In the genomic region with DNA sequence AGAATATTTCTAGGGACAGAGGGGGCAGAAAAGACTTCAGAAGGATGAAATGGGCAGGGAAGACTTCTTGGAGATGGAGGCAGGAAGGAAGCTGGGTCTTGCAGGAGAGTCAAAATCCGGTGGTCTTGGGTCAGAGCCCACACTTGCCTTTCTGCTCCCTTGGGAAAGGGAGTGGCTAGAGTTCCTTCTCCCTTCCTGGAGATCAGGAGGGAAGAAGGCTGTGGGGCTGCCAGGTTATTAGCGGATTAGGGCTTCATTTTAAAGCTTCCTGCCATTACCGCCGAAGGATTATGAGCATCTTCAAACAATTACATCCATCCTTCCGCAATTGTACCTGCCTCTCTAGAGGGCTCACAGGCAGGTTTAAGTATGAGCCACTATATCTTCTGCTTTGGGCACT, we compare ENCODE assay signal across 19 cellular contexts. TPM values are rescaled to one million over a fixed set of nuclear protein-coding genes. Genes with fewer than 3 reads are reported as not detected.
DNase-seq lines count a peak whose midpoint lies in the region; ATAC-seq and TF ChIP-seq lines count a peak whose summit lies in the region.
"Had no signal": no experiment of that assay in that cellular context is flagged by ENCODE, and none has a peak within 500 bp of the region (broad histone marks: within the 10 kb centered on the region; RNA-seq: fewer than 3 reads in every experiment).

No MANE protein-coding gene starts in this region.

- peaks cover 91% of the 10 kb centered on the region for H3K4me1 ChIP-seq in BLaER1
- peaks cover 14% of the 10 kb centered on the region for H3K4me1 ChIP-seq in parathyroid adenoma
- peaks cover 0 to 47% (median 10%) of the 10 kb centered on the region in 4 donors for H3K4me1 ChIP-seq in Peyer's patch

- H3K4me2 ChIP-seq in BLaER1 (peak overlapping the region; percentile 88), parathyroid adenoma (ENCODE audit: low read length) (no peak overlapping the region)
- H3K4me2 ChIP-seq: GM23338 had no signal

- H4K20me1 ChIP-seq in BLaER1: no peaks in the 10 kb centered on the region

- H3K27me3 ChIP-seq in BLaER1: no peaks in the 10 kb centered on the region
- no peaks in the 10 kb centered on the region for H3K27me3 ChIP-seq in parathyroid adenoma (ENCODE audit: control insufficient read depth, insufficient read depth, low read length)
- no peaks in the 10 kb centered on the region for H3K27me3 ChIP-seq in Peyer's patch
- H3K27me3 ChIP-seq: SJCRH30 had no signal

- POLR2A ChIA-PET in HEK293T (lab: Yijun Ruan, JAX): no interaction called here

- no peaks in the 10 kb centered on the region for H3K36me3 ChIP-seq in BLaER1
- no peaks in the 10 kb centered on the region for H3K36me3 ChIP-seq in parathyroid adenoma (ENCODE audit: control insufficient read depth, insufficient read depth, low read length)
- peaks cover 0 to 12% (median 0%) of the 10 kb centered on the region in 3 donors for H3K36me3 ChIP-seq in Peyer's patch
- H3K36me3 ChIP-seq: SJCRH30 had no signal

- peaks cover 15% of the 10 kb centered on the region for H3K79me2 ChIP-seq in parathyroid adenoma

- DNase-seq in NCI-H524 treated with DMSO at 0.1 percent for 48 hours (lab: John Stamatoyannopoulos, UW): peak; percentile 41
- DNase-seq in coronary artery (ENCODE audit: low spot score): no peak
- no peak for DNase-seq in HEK293T (ENCODE audit: extremely low spot score)
- no peak for DNase-seq in Peyer's patch
- no peak for DNase-seq in NCI-H2029 (lab: John Stamatoyannopoulos, UW)
- DNase-seq: AML-193; CD4-positive, alpha-beta memory T cell; KBM-7; NCI-H1048; NCI-H146; NCI-H345; NCI-H774; SJCRH30 had no signal

- TF ChIP-seq CTCF in coronary artery (IDR thresholded peaks at IDR 0.05) (no peak), parathyroid adenoma (IDR thresholded peaks at IDR 0.05) (no peak), Peyer's patch (IDR thresholded peaks at IDR 0.05) (no peak)

- H2AFZ ChIP-seq in parathyroid adenoma: no peak overlapping the region
- H2AFZ ChIP-seq: GM23338 had no signal

- no peak for ATAC-seq in HG03521 (IDR thresholded peaks at IDR 0.05; ENCODE audit: unreplicated experiment)
- ATAC-seq: GM23338 had no signal

- CTCF ChIA-PET in HEK293T (lab: Yijun Ruan, JAX): no interaction called here

- TF ChIP-seq POLR2A in Peyer's patch (IDR thresholded peaks at IDR 0.05): no peak

- H3K9ac ChIP-seq in BLaER1: no peak overlapping the region
- H3K9ac ChIP-seq in parathyroid adenoma: no peak overlapping the region

- H3K9me3 ChIP-seq in BLaER1 (no peaks in the 10 kb centered on the region), parathyroid adenoma (ENCODE audit: control insufficient read depth, low read length) (no peaks in the 10 kb centered on the region), Peyer's patch (no peaks in the 10 kb centered on the region)
- H3K9me3 ChIP-seq: SJCRH30 had no signal

- H3K27ac ChIP-seq in BLaER1 (no peak overlapping the region), coronary artery (peak overlapping the region; percentile 49 to 100), parathyroid adenoma (peak overlapping the region; percentile 36), Peyer's patch (peak overlapping the region in 1 of 4 donors; percentile 13)
- H3K27ac ChIP-seq: HL-60, SJCRH30 had no signal

- no peak overlapping the region for H3K4me3 ChIP-seq in BLaER1
- no peak overlapping the region for H3K4me3 ChIP-seq in coronary artery
- H3K4me3 ChIP-seq in parathyroid adenoma (ENCODE audit: low read depth, low read length): no peak overlapping the region
- no peak overlapping the region for H3K4me3 ChIP-seq in Peyer's patch
- H3K4me3 ChIP-seq: GM23338, SJCRH30 had no signal

TF ChIP-seq in HEK293T, 16 proteins besides CTCF, POLR2A, EP300 and RAD21:
- TF ChIP-seq SUZ12 (IDR thresholded peaks at IDR 0.05) (no peak), ARNT (IDR thresholded peaks at IDR 0.05) (no peak), FOXA1 (IDR thresholded peaks at IDR 0.05) (no peak), LEF1 (IDR thresholded peaks at IDR 0.05; ENCODE audit: borderline replicate concordance) (no peak), L3MBTL2 (conservative IDR thresholded peaks at IDR 0.05) (no peak), HDGF (IDR thresholded peaks at IDR 0.05; ENCODE audit: borderline replicate concordance) (no peak), SP1 (IDR thresholded peaks at IDR 0.05) (no peak)

RNA-seq across cellular contexts. Expression of a gene that starts 19.2 kb away (rescaled TPM):
- total RNA-seq in Peyer's patch: 10 to 100 TPM; 28.1 to 93.3 (median 75.8) TPM

RNA-seq across cellular contexts. Expression of a gene that starts 39.8 kb away (rescaled TPM):
- under 1 TPM in 1 of 4 donors, not detected in 3; 0.54 TPM for total RNA-seq in Peyer's patch
- total RNA-seq: CD4-positive, alpha-beta memory T cell; Daoy had no signal
